1 cellular context compared by ENCODE assay signal in the genomic region with DNA sequence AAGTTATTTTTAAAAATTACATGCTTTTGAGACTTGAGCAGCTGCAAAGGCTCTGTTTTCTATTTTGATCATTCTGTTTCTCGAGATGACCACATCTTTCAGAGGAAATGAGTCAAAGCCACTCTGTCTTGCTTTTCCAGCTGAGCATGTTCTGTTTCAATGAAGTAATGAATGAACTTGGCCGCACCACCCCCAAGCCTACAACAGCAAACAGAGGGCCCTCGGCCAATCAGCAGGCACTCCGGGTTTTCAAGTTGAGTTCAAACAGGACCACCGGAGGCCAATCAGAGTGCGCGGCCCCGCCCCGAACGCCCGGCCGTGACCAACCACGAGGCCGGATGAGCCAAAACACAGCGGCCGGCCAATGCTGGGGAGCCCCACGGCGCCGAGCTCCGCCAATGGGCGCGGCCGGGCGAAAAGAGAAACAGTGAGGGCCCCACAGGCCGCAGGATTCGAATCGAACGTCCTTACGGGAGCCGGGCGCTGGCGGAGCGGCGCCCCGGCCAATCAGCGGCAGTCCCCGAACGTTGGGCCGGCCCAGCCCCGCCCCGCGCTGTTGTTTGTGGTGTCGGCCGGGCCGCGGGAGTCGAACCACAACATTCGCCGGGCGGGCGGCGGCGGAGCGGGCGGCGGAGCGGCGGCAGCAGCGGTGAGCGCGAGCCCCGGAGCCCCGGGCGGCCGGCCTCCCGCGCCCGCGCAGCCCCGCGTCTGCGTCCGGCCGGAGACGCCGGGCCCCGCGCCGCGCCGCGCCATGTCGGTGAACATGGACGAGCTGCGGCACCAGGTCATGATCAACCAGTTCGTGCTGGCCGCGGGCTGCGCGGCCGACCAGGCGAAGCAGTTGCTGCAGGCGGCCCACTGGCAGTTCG.
TF ChIP-seq lines count a peak whose summit lies in the region.

A gene (plus strand): TSS at position 594 of the 869 bp plus-strand sequence. CDS start 158 bp downstream, at position 752.

TF ChIP-seq in HepG2, 621 proteins besides CTCF, POLR2A, EP300 and RAD21 (continued from another document and continues in another):
- TF ChIP-seq, protein P1, sequence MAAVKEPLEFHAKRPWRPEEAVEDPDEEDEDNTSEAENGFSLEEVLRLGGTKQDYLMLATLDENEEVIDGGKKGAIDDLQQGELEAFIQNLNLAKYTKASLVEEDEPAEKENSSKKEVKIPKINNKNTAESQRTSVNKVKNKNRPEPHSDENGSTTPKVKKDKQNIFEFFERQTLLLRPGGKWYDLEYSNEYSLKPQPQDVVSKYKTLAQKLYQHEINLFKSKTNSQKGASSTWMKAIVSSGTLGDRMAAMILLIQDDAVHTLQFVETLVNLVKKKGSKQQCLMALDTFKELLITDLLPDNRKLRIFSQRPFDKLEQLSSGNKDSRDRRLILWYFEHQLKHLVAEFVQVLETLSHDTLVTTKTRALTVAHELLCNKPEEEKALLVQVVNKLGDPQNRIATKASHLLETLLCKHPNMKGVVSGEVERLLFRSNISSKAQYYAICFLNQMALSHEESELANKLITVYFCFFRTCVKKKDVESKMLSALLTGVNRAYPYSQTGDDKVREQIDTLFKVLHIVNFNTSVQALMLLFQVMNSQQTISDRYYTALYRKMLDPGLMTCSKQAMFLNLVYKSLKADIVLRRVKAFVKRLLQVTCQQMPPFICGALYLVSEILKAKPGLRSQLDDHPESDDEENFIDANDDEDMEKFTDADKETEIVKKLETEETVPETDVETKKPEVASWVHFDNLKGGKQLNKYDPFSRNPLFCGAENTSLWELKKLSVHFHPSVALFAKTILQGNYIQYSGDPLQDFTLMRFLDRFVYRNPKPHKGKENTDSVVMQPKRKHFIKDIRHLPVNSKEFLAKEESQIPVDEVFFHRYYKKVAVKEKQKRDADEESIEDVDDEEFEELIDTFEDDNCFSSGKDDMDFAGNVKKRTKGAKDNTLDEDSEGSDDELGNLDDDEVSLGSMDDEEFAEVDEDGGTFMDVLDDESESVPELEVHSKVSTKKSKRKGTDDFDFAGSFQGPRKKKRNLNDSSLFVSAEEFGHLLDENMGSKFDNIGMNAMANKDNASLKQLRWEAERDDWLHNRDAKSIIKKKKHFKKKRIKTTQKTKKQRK (IDR thresholded peaks at IDR 0.05; ENCODE audit: low read length), result no peak
- no peak for TF ChIP-seq ZNF572 (CRISPR knock-in tag; IDR thresholded peaks at IDR 0.05)
- TF ChIP-seq, protein P2, sequence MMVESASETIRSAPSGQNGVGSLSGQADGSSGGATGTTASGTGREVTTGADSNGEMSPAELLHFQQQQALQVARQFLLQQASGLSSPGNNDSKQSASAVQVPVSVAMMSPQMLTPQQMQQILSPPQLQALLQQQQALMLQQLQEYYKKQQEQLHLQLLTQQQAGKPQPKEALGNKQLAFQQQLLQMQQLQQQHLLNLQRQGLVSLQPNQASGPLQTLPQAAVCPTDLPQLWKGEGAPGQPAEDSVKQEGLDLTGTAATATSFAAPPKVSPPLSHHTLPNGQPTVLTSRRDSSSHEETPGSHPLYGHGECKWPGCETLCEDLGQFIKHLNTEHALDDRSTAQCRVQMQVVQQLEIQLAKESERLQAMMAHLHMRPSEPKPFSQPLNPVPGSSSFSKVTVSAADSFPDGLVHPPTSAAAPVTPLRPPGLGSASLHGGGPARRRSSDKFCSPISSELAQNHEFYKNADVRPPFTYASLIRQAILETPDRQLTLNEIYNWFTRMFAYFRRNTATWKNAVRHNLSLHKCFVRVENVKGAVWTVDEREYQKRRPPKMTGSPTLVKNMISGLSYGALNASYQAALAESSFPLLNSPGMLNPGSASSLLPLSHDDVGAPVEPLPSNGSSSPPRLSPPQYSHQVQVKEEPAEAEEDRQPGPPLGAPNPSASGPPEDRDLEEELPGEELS (CRISPR knock-in tag; IDR thresholded peaks at IDR 0.05), result peak; percentile 66
- TF ChIP-seq CCDC6 (CRISPR knock-in tag; IDR thresholded peaks at IDR 0.05), result peak; percentile 89; the same call in 1 of the 2 replicates
- TF ChIP-seq, protein P3, sequence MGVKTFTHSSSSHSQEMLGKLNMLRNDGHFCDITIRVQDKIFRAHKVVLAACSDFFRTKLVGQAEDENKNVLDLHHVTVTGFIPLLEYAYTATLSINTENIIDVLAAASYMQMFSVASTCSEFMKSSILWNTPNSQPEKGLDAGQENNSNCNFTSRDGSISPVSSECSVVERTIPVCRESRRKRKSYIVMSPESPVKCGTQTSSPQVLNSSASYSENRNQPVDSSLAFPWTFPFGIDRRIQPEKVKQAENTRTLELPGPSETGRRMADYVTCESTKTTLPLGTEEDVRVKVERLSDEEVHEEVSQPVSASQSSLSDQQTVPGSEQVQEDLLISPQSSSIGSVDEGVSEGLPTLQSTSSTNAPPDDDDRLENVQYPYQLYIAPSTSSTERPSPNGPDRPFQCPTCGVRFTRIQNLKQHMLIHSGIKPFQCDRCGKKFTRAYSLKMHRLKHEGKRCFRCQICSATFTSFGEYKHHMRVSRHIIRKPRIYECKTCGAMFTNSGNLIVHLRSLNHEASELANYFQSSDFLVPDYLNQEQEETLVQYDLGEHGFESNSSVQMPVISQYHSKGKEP (CRISPR knock-in tag; IDR thresholded peaks at IDR 0.05), result no peak
- no peak for TF ChIP-seq ZNF746 (CRISPR knock-in tag; IDR thresholded peaks at IDR 0.05)
- TF ChIP-seq SNAPC2 (CRISPR knock-in tag; IDR thresholded peaks at IDR 0.05), result peak; percentile 62; the same call in 1 of the 2 replicates
- no peak for TF ChIP-seq SALL2 (CRISPR knock-in tag; IDR thresholded peaks at IDR 0.05)
- TF ChIP-seq NCOA1 (CRISPR knock-in tag; IDR thresholded peaks at IDR 0.05), result no peak
- TF ChIP-seq, protein P4, sequence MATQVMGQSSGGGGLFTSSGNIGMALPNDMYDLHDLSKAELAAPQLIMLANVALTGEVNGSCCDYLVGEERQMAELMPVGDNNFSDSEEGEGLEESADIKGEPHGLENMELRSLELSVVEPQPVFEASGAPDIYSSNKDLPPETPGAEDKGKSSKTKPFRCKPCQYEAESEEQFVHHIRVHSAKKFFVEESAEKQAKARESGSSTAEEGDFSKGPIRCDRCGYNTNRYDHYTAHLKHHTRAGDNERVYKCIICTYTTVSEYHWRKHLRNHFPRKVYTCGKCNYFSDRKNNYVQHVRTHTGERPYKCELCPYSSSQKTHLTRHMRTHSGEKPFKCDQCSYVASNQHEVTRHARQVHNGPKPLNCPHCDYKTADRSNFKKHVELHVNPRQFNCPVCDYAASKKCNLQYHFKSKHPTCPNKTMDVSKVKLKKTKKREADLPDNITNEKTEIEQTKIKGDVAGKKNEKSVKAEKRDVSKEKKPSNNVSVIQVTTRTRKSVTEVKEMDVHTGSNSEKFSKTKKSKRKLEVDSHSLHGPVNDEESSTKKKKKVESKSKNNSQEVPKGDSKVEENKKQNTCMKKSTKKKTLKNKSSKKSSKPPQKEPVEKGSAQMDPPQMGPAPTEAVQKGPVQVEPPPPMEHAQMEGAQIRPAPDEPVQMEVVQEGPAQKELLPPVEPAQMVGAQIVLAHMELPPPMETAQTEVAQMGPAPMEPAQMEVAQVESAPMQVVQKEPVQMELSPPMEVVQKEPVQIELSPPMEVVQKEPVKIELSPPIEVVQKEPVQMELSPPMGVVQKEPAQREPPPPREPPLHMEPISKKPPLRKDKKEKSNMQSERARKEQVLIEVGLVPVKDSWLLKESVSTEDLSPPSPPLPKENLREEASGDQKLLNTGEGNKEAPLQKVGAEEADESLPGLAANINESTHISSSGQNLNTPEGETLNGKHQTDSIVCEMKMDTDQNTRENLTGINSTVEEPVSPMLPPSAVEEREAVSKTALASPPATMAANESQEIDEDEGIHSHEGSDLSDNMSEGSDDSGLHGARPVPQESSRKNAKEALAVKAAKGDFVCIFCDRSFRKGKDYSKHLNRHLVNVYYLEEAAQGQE (IDR thresholded peaks at IDR 0.05; ENCODE audit: borderline replicate concordance in 1 of 2, low read depth in 1 of 2, low read length in 2 of 2), result no peak
- TF ChIP-seq PTBP1 (IDR thresholded peaks at IDR 0.05; ENCODE audit: low read depth, low read length, poor library complexity, severe bottlenecking), result no peak
- TF ChIP-seq ZNF777 (CRISPR knock-in tag; IDR thresholded peaks at IDR 0.05), result no peak
- TF ChIP-seq ZNF296 (CRISPR knock-in tag; conservative IDR thresholded peaks at IDR 0.05), result no peak
- no peak for TF ChIP-seq KDM6A (CRISPR knock-in tag; IDR thresholded peaks at IDR 0.05; ENCODE audit: low read depth)
- TF ChIP-seq RCOR2 (CRISPR knock-in tag; IDR thresholded peaks at IDR 0.05), result no peak; the same call in 1 of the 2 replicates
- TF ChIP-seq, protein P5, sequence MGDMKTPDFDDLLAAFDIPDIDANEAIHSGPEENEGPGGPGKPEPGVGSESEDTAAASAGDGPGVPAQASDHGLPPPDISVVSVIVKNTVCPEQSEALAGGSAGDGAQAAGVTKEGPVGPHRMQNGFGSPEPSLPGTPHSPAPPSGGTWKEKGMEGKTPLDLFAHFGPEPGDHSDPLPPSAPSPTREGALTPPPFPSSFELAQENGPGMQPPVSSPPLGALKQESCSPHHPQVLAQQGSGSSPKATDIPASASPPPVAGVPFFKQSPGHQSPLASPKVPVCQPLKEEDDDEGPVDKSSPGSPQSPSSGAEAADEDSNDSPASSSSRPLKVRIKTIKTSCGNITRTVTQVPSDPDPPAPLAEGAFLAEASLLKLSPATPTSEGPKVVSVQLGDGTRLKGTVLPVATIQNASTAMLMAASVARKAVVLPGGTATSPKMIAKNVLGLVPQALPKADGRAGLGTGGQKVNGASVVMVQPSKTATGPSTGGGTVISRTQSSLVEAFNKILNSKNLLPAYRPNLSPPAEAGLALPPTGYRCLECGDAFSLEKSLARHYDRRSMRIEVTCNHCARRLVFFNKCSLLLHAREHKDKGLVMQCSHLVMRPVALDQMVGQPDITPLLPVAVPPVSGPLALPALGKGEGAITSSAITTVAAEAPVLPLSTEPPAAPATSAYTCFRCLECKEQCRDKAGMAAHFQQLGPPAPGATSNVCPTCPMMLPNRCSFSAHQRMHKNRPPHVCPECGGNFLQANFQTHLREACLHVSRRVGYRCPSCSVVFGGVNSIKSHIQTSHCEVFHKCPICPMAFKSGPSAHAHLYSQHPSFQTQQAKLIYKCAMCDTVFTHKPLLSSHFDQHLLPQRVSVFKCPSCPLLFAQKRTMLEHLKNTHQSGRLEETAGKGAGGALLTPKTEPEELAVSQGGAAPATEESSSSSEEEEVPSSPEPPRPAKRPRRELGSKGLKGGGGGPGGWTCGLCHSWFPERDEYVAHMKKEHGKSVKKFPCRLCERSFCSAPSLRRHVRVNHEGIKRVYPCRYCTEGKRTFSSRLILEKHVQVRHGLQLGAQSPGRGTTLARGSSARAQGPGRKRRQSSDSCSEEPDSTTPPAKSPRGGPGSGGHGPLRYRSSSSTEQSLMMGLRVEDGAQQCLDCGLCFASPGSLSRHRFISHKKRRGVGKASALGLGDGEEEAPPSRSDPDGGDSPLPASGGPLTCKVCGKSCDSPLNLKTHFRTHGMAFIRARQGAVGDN (CRISPR knock-in tag; IDR thresholded peaks at IDR 0.05), result peak; percentile 47; the same call in 1 of the 2 replicates
- TF ChIP-seq ZNF558 (CRISPR knock-in tag; IDR thresholded peaks at IDR 0.05; ENCODE audit: borderline replicate concordance), result no peak
- TF ChIP-seq, protein P6, sequence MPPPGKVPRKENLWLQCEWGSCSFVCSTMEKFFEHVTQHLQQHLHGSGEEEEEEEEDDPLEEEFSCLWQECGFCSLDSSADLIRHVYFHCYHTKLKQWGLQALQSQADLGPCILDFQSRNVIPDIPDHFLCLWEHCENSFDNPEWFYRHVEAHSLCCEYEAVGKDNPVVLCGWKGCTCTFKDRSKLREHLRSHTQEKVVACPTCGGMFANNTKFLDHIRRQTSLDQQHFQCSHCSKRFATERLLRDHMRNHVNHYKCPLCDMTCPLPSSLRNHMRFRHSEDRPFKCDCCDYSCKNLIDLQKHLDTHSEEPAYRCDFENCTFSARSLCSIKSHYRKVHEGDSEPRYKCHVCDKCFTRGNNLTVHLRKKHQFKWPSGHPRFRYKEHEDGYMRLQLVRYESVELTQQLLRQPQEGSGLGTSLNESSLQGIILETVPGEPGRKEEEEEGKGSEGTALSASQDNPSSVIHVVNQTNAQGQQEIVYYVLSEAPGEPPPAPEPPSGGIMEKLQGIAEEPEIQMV (CRISPR knock-in tag; IDR thresholded peaks at IDR 0.05; ENCODE audit: low read depth), result no peak
- TF ChIP-seq SIX4 (CRISPR knock-in tag; IDR thresholded peaks at IDR 0.05), result no peak
- TF ChIP-seq, protein P7, sequence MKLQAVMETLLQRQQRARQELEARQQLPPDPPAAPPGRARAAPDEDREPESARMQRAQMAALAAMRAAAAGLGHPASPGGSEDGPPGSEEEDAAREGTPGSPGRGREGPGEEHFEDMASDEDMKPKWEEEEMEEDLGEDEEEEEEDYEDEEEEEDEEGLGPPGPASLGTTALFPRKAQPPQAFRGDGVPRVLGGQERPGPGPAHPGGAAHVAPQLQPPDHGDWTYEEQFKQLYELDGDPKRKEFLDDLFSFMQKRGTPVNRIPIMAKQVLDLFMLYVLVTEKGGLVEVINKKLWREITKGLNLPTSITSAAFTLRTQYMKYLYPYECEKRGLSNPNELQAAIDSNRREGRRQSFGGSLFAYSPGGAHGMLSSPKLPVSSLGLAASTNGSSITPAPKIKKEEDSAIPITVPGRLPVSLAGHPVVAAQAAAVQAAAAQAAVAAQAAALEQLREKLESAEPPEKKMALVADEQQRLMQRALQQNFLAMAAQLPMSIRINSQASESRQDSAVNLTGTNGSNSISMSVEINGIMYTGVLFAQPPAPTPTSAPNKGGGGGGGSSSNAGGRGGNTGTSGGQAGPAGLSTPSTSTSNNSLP (IDR thresholded peaks at IDR 0.05; ENCODE audit: low read depth, low read length), result peak; percentile 26; the same call in 1 of the 2 replicates
- TF ChIP-seq, protein P8, sequence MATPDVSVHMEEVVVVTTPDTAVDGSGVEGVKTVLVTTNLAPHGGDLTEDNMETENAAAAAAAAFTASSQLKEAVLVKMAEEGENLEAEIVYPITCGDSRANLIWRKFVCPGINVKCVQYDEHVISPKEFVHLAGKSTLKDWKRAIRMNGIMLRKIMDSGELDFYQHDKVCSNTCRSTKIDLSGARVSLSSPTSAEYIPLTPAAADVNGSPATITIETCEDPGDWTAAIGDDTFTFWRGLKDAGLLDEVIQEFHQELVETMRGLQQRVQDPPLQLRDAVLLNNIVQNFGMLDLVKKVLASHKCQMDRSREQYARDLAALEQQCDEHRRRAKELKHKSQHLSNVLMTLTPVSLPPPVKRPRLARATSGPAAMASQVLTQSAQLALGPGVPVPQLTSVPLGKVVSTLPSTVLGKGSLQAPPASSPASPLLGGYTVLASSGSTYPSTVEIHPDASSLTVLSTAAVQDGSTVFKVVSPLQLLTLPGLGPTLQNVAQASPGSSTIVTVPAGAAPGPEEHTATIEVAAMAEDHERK (CRISPR knock-in tag; IDR thresholded peaks at IDR 0.05; ENCODE audit: low read depth), result peak; percentile 76; the same call in 1 of the 2 replicates
- no peak for TF ChIP-seq MAFF (IDR thresholded peaks at IDR 0.05; ENCODE audit: low read depth, low read length)
- TF ChIP-seq DNMT1 (CRISPR knock-in tag; IDR thresholded peaks at IDR 0.05), result no peak
- TF ChIP-seq MEIS1 (CRISPR knock-in tag; IDR thresholded peaks at IDR 0.05; ENCODE audit: borderline replicate concordance), result no peak
- no peak for TF ChIP-seq AGO2 (optimal IDR thresholded peaks at IDR 0.05; ENCODE audit: low read depth, low read length)
- TF ChIP-seq ONECUT2 (CRISPR knock-in tag; IDR thresholded peaks at IDR 0.05), result no peak
- peak; percentile 99 for TF ChIP-seq FOXK1 (CRISPR knock-in tag; IDR thresholded peaks at IDR 0.05; ENCODE audit: borderline replicate concordance, low read depth)
